Comparison of ENCODE assay signal across 8 cellular contexts in the genomic region with DNA sequence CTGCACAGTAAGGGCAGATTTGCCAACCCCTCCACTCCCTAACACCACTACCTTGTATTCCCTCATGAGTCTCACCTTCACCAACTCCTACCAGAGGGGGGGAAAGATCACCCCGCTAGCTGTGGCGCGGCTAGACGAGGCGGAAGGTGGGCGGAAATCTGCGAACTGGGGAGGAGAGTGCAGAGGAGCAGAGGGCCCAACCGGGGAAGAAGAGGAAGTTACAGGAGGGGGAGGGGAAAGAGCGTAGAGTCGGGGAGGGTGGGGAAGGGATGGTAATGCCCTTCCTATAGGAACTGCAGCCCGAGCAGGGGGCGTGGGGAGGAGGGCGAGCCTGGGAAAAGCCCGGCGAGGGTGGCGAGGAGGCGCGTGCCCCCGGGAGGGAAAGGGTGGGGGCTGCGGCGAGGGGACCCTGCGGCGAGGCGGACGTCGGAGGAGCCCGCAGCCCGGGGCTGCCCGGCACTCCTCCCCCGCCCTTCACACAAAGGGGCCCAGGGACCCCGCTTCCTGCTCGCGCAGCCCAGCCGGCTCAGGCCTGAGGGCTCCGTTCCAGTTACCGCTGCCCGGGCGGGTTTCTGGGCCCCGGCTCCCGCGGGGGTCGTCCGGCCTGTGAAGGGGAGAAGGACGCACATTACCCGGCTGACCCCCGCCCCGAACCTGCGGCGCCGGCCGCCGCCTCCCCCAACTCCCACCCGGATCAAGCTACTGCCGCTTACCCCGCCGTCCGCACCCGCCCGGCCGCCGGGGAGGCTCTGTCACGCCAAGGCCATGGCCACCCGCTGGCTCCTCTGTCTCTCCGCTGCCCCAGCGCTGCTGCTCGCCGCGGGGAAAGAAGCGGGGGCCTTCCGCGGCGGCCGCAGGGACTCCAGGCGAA. TPM values are rescaled to one million over a fixed set of nuclear protein-coding genes. Genes with fewer than 3 reads are reported as not detected.
DNase-seq lines count a peak whose midpoint lies in the region; ATAC-seq and TF ChIP-seq lines count a peak whose summit lies in the region.

No MANE protein-coding gene starts in this region.

- H3K36me3 Mint-ChIP-seq in activated T-cell treated with anti-CD3 and anti-CD28 coated beads, Interleukin-2, amount 50 U/mL, for 72 hours (ENCODE audit: insufficient read depth in 2 of 2) = peaks cover 11 to 18% of the 10 kb centered on the region in 2 donors
- H3K36me3 Mint-ChIP-seq in natural killer cell = peaks cover 8% of the 10 kb centered on the region

- H3K9me3 ChIP-seq in Panc1 (ENCODE audit: control insufficient read depth, insufficient read depth, low read depth, low read length) (no peaks in the 10 kb centered on the region), fibroblast of lung (ENCODE audit: control insufficient read depth, insufficient read depth, low read depth, low read length) (no peaks in the 10 kb centered on the region)

- H3K27me3 ChIP-seq in Panc1 (ENCODE audit: control insufficient read depth, insufficient read depth, low read length) (no peaks in the 10 kb centered on the region), fibroblast of lung (ENCODE audit: control insufficient read depth, insufficient read depth, low read length) (no peaks in the 10 kb centered on the region)

- peaks cover 26% of the 10 kb centered on the region for H3K27me3 Mint-ChIP-seq in activated T-cell treated with anti-CD3 and anti-CD28 coated beads, Interleukin-2, amount 50 U/mL, for 72 hours (ENCODE audit: low read depth)
- peaks cover 0 to 26% of the 10 kb centered on the region in 2 donors for H3K27me3 Mint-ChIP-seq in natural killer cell (ENCODE audit: low read depth in 2 of 2)

- in situ Hi-C loops in Panc1 (cut with HindIII; ENCODE audit: low pct_unique_long_range_greater_than_20kb, low sequenced_read_pairs) = no loop called here

- peak overlapping the region; percentile 81 for H3K9ac ChIP-seq in fibroblast of lung (ENCODE audit: insufficient read depth, low read length)

- H3K27ac ChIP-seq in Panc1 (ENCODE audit: low read length) = peak overlapping the region; percentile 98
- peak overlapping the region; percentile 77 for H3K27ac ChIP-seq in fibroblast of lung (ENCODE audit: insufficient read depth, low read length)

- no peaks in the 10 kb centered on the region for H3K9me3 Mint-ChIP-seq in activated T-cell treated with anti-CD3 and anti-CD28 coated beads, Interleukin-2, amount 50 U/mL, for 72 hours
- H3K9me3 Mint-ChIP-seq in natural killer cell = no peaks in the 10 kb centered on the region

- peak overlapping the region; percentile 79 to 96 for H3K4me3 Mint-ChIP-seq in activated T-cell treated with anti-CD3 and anti-CD28 coated beads, Interleukin-2, amount 50 U/mL, for 72 hours
- peak overlapping the region; percentile 93 for H3K4me3 Mint-ChIP-seq in natural killer cell

- TF ChIP-seq CTCF in Panc1 (IDR thresholded peaks at IDR 0.05) = no peak
- no peak for TF ChIP-seq CTCF in fibroblast of lung (conservative IDR thresholded peaks at IDR 0.05 in 1 of 2, IDR thresholded peaks at IDR 0.05 in 1 of 2; ENCODE audit: low read depth in 1 of 2, low read length in 2 of 2)
- no peak for TF ChIP-seq CTCF in natural killer cell (IDR thresholded peaks at IDR 0.05)

- peaks cover 31% of the 10 kb centered on the region for H3K4me1 Mint-ChIP-seq in activated T-cell treated with anti-CD3 and anti-CD28 coated beads, Interleukin-2, amount 50 U/mL, for 72 hours (ENCODE audit: low read depth)
- peaks cover 28 to 36% of the 10 kb centered on the region in 2 donors for H3K4me1 Mint-ChIP-seq in natural killer cell

- H3K4me1 ChIP-seq in Panc1 (ENCODE audit: control insufficient read depth, insufficient read depth, low read length) (peaks cover 18% of the 10 kb centered on the region), fibroblast of lung (ENCODE audit: control insufficient read depth, extremely low read depth, insufficient read depth, low read length) (no peaks in the 10 kb centered on the region)

- no peak overlapping the region for H3K4me2 ChIP-seq in fibroblast of lung (ENCODE audit: extremely low read depth, insufficient read depth, low read length)

- peak overlapping the region; percentile 79 to 90 for H3K4me3 ChIP-seq in Panc1 (ENCODE audit: low read depth in 2 of 2, low read length in 2 of 2)
- peak overlapping the region; percentile 56 to 92 (median 72) for H3K4me3 ChIP-seq in fibroblast of lung (replicated peaks in 1 of 4; ENCODE audit: control extremely low read depth in 1 of 4, insufficient read depth in 1 of 4, low read depth in 3 of 4, low read length in 4 of 4)

- DNase-seq in DMS53 (lab: John Stamatoyannopoulos, UW) (peak; percentile 85), KG1 (lab: John Stamatoyannopoulos, UW) (peak; percentile 74), Panc1 (ENCODE audit: low read depth, low spot score) (no peak), fibroblast of lung (ENCODE audit: low read depth in 2 of 2) (peak; percentile 81 to 84), natural killer cell (peak; percentile 58)
- peak; percentile 72 to 83 for DNase-seq in activated T-cell treated with anti-CD3 and anti-CD28 coated beads, Interleukin-2, amount 50 U/mL, for 72 hours
- peak; percentile 74 for DNase-seq in stimulated activated naive CD8-positive, alpha-beta T cell treated with anti-CD3 and anti-CD28 coated beads, Interleukin-15, Interleukin-2, amounts not matched to agents 100 U/mL and 50 U/mL, for 24 hours

- H3K36me3 ChIP-seq in Panc1 (ENCODE audit: control insufficient read depth, insufficient read depth, low read length) = peaks cover 19% of the 10 kb centered on the region
- H3K36me3 ChIP-seq in fibroblast of lung (ENCODE audit: control insufficient read depth, insufficient read depth, low read length) = no peaks in the 10 kb centered on the region

- ATAC-seq in GM21786 (IDR thresholded peaks at IDR 0.05; ENCODE audit: unreplicated experiment) (peak; percentile 65), Panc1 (peak; percentile 90), natural killer cell (peak; percentile 71 to 88 (median 75))
- ATAC-seq in activated T-cell treated with anti-CD3 and anti-CD28 coated beads, Interleukin-2, amount 50 U/mL, for 72 hours (replicated peaks in 1 of 2) = peak; percentile 65 to 69
- ATAC-seq in stimulated activated naive CD8-positive, alpha-beta T cell treated with anti-CD3 and anti-CD28 coated beads, Interleukin-15, Interleukin-2, amounts not matched to agents 100 U/mL and 50 U/mL, for 24 hours = peak; percentile 74

- H4K20me1 ChIP-seq in fibroblast of lung (ENCODE audit: control insufficient read depth, extremely low read depth, insufficient read depth, low read length) = no peaks in the 10 kb centered on the region

- peak overlapping the region; percentile 98 for H3K27ac Mint-ChIP-seq in activated T-cell treated with anti-CD3 and anti-CD28 coated beads, Interleukin-2, amount 50 U/mL, for 72 hours
- peak overlapping the region; percentile 94 to 96 for H3K27ac Mint-ChIP-seq in natural killer cell

- no TSS peak for BruUV-seq in Panc1 (replicated peaks; lab: Mats Ljungman, UMichigan)

- H3K79me2 ChIP-seq in fibroblast of lung (ENCODE audit: control insufficient read depth, insufficient read depth, low read length) = peaks cover 20% of the 10 kb centered on the region

- CTCF ChIA-PET in Panc1 (lab: Charles Lee) = interaction anchor here (0.6 kb wide), 1 partner anchor 125 kb away, joined by 7 read pairs; no protein-coding TSS in a partner anchor

- peak overlapping the region; percentile 29 for H2AFZ ChIP-seq in fibroblast of lung (ENCODE audit: low read length)

- intact Hi-C loops in Panc1 (cut with micrococcal nuclease; ENCODE audit: unreplicated experiment) (loop anchor here (5.0 kb wide), 1 partner anchor 375 kb away; no protein-coding TSS in a partner anchor), natural killer cell (cut with micrococcal nuclease) (loop anchor here (2.0 to 5.0 kb wide), 5 partner anchors 125 to 370 kb away; partner anchors contain the start of gene STK26)

- POLR2A ChIA-PET in Panc1 (lab: Charles Lee) = no interaction called here

RNA-seq across cellular contexts. Expression of gene RAP2C, which starts 1.8 kb away (rescaled TPM):
- total RNA-seq in Panc1 (2021; ENCODE audit: unreplicated experiment) = 36.2 TPM
- polyA plus RNA-seq in Panc1 (2012; ENCODE audit: insufficient read length) = 20.5 TPM
- 10 to 100 TPM; 43.4 to 52.0 TPM for total RNA-seq in activated T-cell treated with anti-CD3 and anti-CD28 coated beads, Interleukin-2, amount 50 U/mL, for 72 hours
- total RNA-seq in fibroblast of lung = 13.6 and 24.4 TPM in 2 replicates
- 17.6 and 18.5 TPM in 2 replicates for polyA plus RNA-seq in fibroblast of lung
- 20.9 and 22.3 TPM in 2 replicates for polyA plus RNA-seq in fibroblast of lung (2012)
- polyA minus RNA-seq in fibroblast of lung (ENCODE audit: low replicate concordance) = 11.5 and 16.3 TPM in 2 replicates
- total RNA-seq in natural killer cell = 10 to 100 TPM; 58.1 to 66.4 (median 60.0) TPM
